ENCODE assay signal across 9 cellular contexts in genomic region chr22:18022851-18023250, GRCh38. TPM values are rescaled to one million over a fixed set of nuclear protein-coding genes. Genes with fewer than 3 reads are reported as not detected.
DNase-seq lines count a peak whose midpoint lies in the region; ATAC-seq and TF ChIP-seq lines count a peak whose summit lies in the region.
"Had no signal": no experiment of that assay in that cellular context is flagged by ENCODE, and none has a peak within 500 bp of the region (broad histone marks: within the 10 kb centered on the region; RNA-seq: fewer than 3 reads in every experiment).

No MANE protein-coding gene starts in this region.

- H3K36me3 ChIP-seq in IMR-90 (ENCODE audit: control insufficient read depth, insufficient read depth, low read length) (no peaks in the 10 kb centered on the region), right atrium auricular region (no peaks in the 10 kb centered on the region), spleen (no peaks in the 10 kb centered on the region)
- H3K36me3 ChIP-seq: neutrophil had no signal

- H3K4ac ChIP-seq in IMR-90 (ENCODE audit: low read depth, low read length) = no peak overlapping the region

- no peak overlapping the region for H3K4me3 ChIP-seq in IMR-90 (ENCODE audit: insufficient read depth, low read depth, low read length)
- H3K4me3 ChIP-seq in right atrium auricular region = peak overlapping the region in 1 of 2 donors; percentile 73
- no peak overlapping the region for H3K4me3 ChIP-seq in spleen

- H2AK5ac ChIP-seq in IMR-90 (ENCODE audit: low read depth, low read length) = no peak overlapping the region

- H2AFZ ChIP-seq in IMR-90 (replicated peaks; ENCODE audit: low read length, poor library complexity) = no peak overlapping the region

- 0 out of 4 replicates have a peak, but pooled peaks cover 0 to 3% of the 10 kb centered on the region in 2 experiments for H3K79me1 ChIP-seq in IMR-90 (ENCODE audit: low read depth in 1 of 2, low read length in 2 of 2)

- no peak overlapping the region for H2BK15ac ChIP-seq in IMR-90 (ENCODE audit: low read depth, low read length)

- H3K23ac ChIP-seq in IMR-90 (ENCODE audit: low read depth, low read length) = no peak overlapping the region

- dilution Hi-C loops in IMR-90 (cut with HindIII; ENCODE audit: low sequenced_read_pairs, unreplicated experiment) = no loop called here

- no peak overlapping the region for H3K14ac ChIP-seq in IMR-90 (replicated peaks; ENCODE audit: low read depth, low read length)

- intact Hi-C loops in IMR-90 (cut with micrococcal nuclease) (loop anchor here (1.0 kb wide), 1 partner anchor 113 kb away; no protein-coding TSS in a partner anchor), spleen (cut with DNase I; ENCODE audit: low total_unique reads) (loop anchor here (10.0 kb wide), 1 partner anchor 108 kb away; no protein-coding TSS in a partner anchor)

- H3K4me1 ChIP-seq in IMR-90 (ENCODE audit: control insufficient read depth, insufficient read depth, low read length) = peaks cover 2% of the 10 kb centered on the region; the same call in 1 of the 2 replicates
- H3K4me1 ChIP-seq in right atrium auricular region = peaks cover 0 to 24% of the 10 kb centered on the region in 2 donors
- H3K4me1 ChIP-seq in spleen = peaks cover 0 to 28% (median 23%) of the 10 kb centered on the region in 6 donors

- no peaks in the 10 kb centered on the region for H3K27me3 ChIP-seq in IMR-90 (ENCODE audit: control insufficient read depth, insufficient read depth, low read length)
- no peaks in the 10 kb centered on the region for H3K27me3 ChIP-seq in right atrium auricular region
- peaks cover 0 to 44% (median 0%) of the 10 kb centered on the region in 7 donors for H3K27me3 ChIP-seq in spleen (replicated peaks in 1 of 7)

- H2BK20ac ChIP-seq in IMR-90 (ENCODE audit: low read depth, low read length) = no peak overlapping the region

- H3K9me1 ChIP-seq in IMR-90 (ENCODE audit: insufficient read depth, low read length) = peaks cover 3% of the 10 kb centered on the region; the same call in 1 of the 2 replicates

- no peak overlapping the region for H4K5ac ChIP-seq in IMR-90 (ENCODE audit: low read depth, low read length)

- peak overlapping the region; percentile 45 for H2AK9ac ChIP-seq in IMR-90 (replicated peaks; ENCODE audit: low read depth, low read length, poor library complexity)

- DNase-seq in IMR-90 = no peak
- DNase-seq in right atrium auricular region (ENCODE audit: low spot score) = no peak
- DNase-seq in spleen = peak; percentile 8
- no peak for DNase-seq in COLO829 (ENCODE audit: low spot score)
- no peak for DNase-seq in NCI-H526 treated with DMSO at 0.1 percent for 48 hours (lab: John Stamatoyannopoulos, UW)
- no peak for DNase-seq in NCI-H1930 (lab: John Stamatoyannopoulos, UW)
- DNase-seq: NK-92 treated with Interleukin-12 subunit alpha and Interleukin-12 subunit beta, amount 100 ng/mL, for 24 hours had no signal

- ATAC-seq in IMR-90 (ENCODE audit: low read depth) = no peak

- no peak for TF ChIP-seq RAD21 in IMR-90 (IDR thresholded peaks at IDR 0.05; ENCODE audit: low read length)

- TF ChIP-seq POLR2A in IMR-90 (IDR thresholded peaks at IDR 0.05; ENCODE audit: low read depth, low read length) = no peak
- TF ChIP-seq POLR2A in spleen (IDR thresholded peaks at IDR 0.05) = no peak

- no peak overlapping the region for H4K91ac ChIP-seq in IMR-90 (ENCODE audit: insufficient read depth, low read depth, low read length)

- no peak overlapping the region for H3K56ac ChIP-seq in IMR-90 (ENCODE audit: extremely low read depth, insufficient read depth, low read length)

- H4K20me1 ChIP-seq in IMR-90 (ENCODE audit: insufficient read depth, low read length) = no peaks in the 10 kb centered on the region

- no TSS peak for BruUV-seq in IMR-90 (replicated peaks; lab: Mats Ljungman, UMichigan)

- in situ Hi-C loops in IMR-90 (cut with MboI; ENCODE audit: low sequenced_read_pairs) = no loop called here

- H3K18ac ChIP-seq in IMR-90 (ENCODE audit: low read depth, low read length) = no peak overlapping the region

- H3K27ac ChIP-seq in IMR-90 (ENCODE audit: insufficient read depth, low read length) (no peak overlapping the region), VCaP (peak overlapping the region; percentile 86), right atrium auricular region (peak overlapping the region; percentile 86), spleen (peak overlapping the region in 1 of 8 donors; percentile 57)
- H3K27ac ChIP-seq: neutrophil had no signal

- no peak overlapping the region for H2BK120ac ChIP-seq in IMR-90 (ENCODE audit: low read depth, low read length)

- no peak for TF ChIP-seq CTCF in IMR-90 (conservative IDR thresholded peaks at IDR 0.05; ENCODE audit: low read depth, low read length)
- TF ChIP-seq CTCF in VCaP (conservative IDR thresholded peaks at IDR 0.05) = no peak
- TF ChIP-seq CTCF in right atrium auricular region (IDR thresholded peaks at IDR 0.05) = no peak
- TF ChIP-seq CTCF in spleen (IDR thresholded peaks at IDR 0.05 in 8 of 11, conservative IDR thresholded peaks at IDR 0.05 in 3 of 11) = no peak

- H3K9me3 ChIP-seq in IMR-90 (ENCODE audit: control insufficient read depth, insufficient read depth, low read length) (no peaks in the 10 kb centered on the region), right atrium auricular region (no peaks in the 10 kb centered on the region), spleen (no peaks in the 10 kb centered on the region)
- H3K9me3 ChIP-seq: neutrophil had no signal

- CTCF ChIA-PET in IMR-90 (lab: Yijun Ruan, JAX) = interaction anchor here (1.2 to 1.4 kb wide), 2 partner anchors 9 to 134 kb away, joined by 6 read pairs; no protein-coding TSS in a partner anchor

- H4K8ac ChIP-seq in IMR-90 (ENCODE audit: low read depth in 2 of 2, low read length in 2 of 2) = no peak overlapping the region

- POLR2A ChIA-PET in IMR-90 (lab: Charles Lee; ENCODE audit: unreplicated experiment) = no interaction called here

- H2BK5ac ChIP-seq in IMR-90 (ENCODE audit: low read depth, low read length, poor library complexity, severe bottlenecking) = no peak overlapping the region

- 100% methylated on average over 1 of the region's 3 CpGs; no CpG with 5 or more reads in 1 of the 2 experiments for WGBS in IMR-90 (ENCODE audit: extremely low coverage in 2 of 2, insufficient read length in 1 of 2), 2 experiments
- WGBS in spleen, 5 donors = 63 to 91% (median 85%) methylated on average over 3 of the region's 3 CpGs

- no peak overlapping the region for H3K9ac ChIP-seq in IMR-90 (ENCODE audit: low read depth, low read length)

- no peak overlapping the region for H3K4me2 ChIP-seq in IMR-90 (ENCODE audit: low read depth, low read length)

TF ChIP-seq in IMR-90, 13 proteins besides CTCF, POLR2A, EP300 and RAD21:
- no peak for TF ChIP-seq MAFK (IDR thresholded peaks at IDR 0.05; ENCODE audit: low read depth, low read length)
- no peak for TF ChIP-seq BHLHE40 (IDR thresholded peaks at IDR 0.05; ENCODE audit: low read depth, low read length)
- no peak for TF ChIP-seq FOS (IDR thresholded peaks at IDR 0.05; ENCODE audit: low read depth, low read length)
- TF ChIP-seq MXI1 (IDR thresholded peaks at IDR 0.05; ENCODE audit: borderline replicate concordance, low read depth, low read length) = no peak
- TF ChIP-seq, protein P1, sequence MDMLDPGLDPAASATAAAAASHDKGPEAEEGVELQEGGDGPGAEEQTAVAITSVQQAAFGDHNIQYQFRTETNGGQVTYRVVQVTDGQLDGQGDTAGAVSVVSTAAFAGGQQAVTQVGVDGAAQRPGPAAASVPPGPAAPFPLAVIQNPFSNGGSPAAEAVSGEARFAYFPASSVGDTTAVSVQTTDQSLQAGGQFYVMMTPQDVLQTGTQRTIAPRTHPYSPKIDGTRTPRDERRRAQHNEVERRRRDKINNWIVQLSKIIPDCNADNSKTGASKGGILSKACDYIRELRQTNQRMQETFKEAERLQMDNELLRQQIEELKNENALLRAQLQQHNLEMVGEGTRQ (IDR thresholded peaks at IDR 0.05; ENCODE audit: low read depth, low read length) = no peak
- no peak for TF ChIP-seq RFX5 (IDR thresholded peaks at IDR 0.05; ENCODE audit: low read depth, low read length)
- TF ChIP-seq, protein P2, sequence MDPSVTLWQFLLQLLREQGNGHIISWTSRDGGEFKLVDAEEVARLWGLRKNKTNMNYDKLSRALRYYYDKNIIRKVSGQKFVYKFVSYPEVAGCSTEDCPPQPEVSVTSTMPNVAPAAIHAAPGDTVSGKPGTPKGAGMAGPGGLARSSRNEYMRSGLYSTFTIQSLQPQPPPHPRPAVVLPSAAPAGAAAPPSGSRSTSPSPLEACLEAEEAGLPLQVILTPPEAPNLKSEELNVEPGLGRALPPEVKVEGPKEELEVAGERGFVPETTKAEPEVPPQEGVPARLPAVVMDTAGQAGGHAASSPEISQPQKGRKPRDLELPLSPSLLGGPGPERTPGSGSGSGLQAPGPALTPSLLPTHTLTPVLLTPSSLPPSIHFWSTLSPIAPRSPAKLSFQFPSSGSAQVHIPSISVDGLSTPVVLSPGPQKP (IDR thresholded peaks at IDR 0.05; ENCODE audit: borderline replicate concordance, low read depth, low read length) = no peak
- TF ChIP-seq SMC3 (IDR thresholded peaks at IDR 0.05; ENCODE audit: low read depth, low read length) = no peak
- TF ChIP-seq CHD1 (IDR thresholded peaks at IDR 0.05; ENCODE audit: low read depth, low read length) = no peak
- no peak for TF ChIP-seq NFE2L2 (IDR thresholded peaks at IDR 0.05; ENCODE audit: low read depth, low read length)
- TF ChIP-seq MAZ (IDR thresholded peaks at IDR 0.05; ENCODE audit: borderline replicate concordance, low read depth, low read length) = no peak
- no peak for TF ChIP-seq RCOR1 (IDR thresholded peaks at IDR 0.05; ENCODE audit: insufficient replicate concordance, low read length)
- TF ChIP-seq CEBPB (IDR thresholded peaks at IDR 0.05; ENCODE audit: low read depth, low read length) = no peak

RNA-seq across cellular contexts. Expression of gene MICAL3, which starts 1.5 kb away (rescaled TPM):
- total RNA-seq in IMR-90 (2012; rRNA removed) = 16.1 and 17.6 TPM in 2 replicates
- 26.8 and 30.0 TPM in 2 replicates for polyA plus RNA-seq in IMR-90 (2012; rRNA removed)
- 10.9 and 13.3 TPM in 2 replicates for polyA plus RNA-seq in IMR-90 (2012; cell fraction: cytosol; rRNA removed)
- polyA plus RNA-seq in IMR-90 (2012; cell fraction: nucleus; rRNA removed; ENCODE audit: low replicate concordance) = 92.0 and 112 TPM in 2 replicates
- 10 to 100 TPM; 42.5 to 45.1 TPM for total RNA-seq in right atrium auricular region
- 100 to 1,000 TPM in 2 of 7 donors, 10 to 100 TPM in 5; 54.3 to 133 (median 92.1) TPM for total RNA-seq in spleen
- polyA plus RNA-seq in spleen = 10 to 100 TPM in 1 of 3 donors, 1 to 10 TPM in 2; 2.6 to 14.9 (median 3.1) TPM

RNA-seq across cellular contexts. Expression of gene PEX26, which starts 54.9 kb away (rescaled TPM):
- total RNA-seq in IMR-90 (2012; rRNA removed) = 10.6 and 12.2 TPM in 2 replicates
- polyA plus RNA-seq in IMR-90 (2012; rRNA removed) = 17.8 and 18.5 TPM in 2 replicates
- polyA plus RNA-seq in IMR-90 (2012; cell fraction: cytosol; rRNA removed) = 12.2 and 14.4 TPM in 2 replicates
- polyA plus RNA-seq in IMR-90 (2012; cell fraction: nucleus; rRNA removed; ENCODE audit: low replicate concordance) = 12.7 and 13.0 TPM in 2 replicates
- 10 to 100 TPM; 15.1 to 18.4 TPM for total RNA-seq in right atrium auricular region
- 10 to 100 TPM; 29.2 to 41.0 (median 37.4) TPM for total RNA-seq in spleen
- polyA plus RNA-seq in spleen = 10 to 100 TPM in 1 of 3 donors, 1 to 10 TPM in 2; 5.1 to 22.7 (median 7.1) TPM
